ENCODE assay signal across 8 cellular contexts in the genomic region with DNA sequence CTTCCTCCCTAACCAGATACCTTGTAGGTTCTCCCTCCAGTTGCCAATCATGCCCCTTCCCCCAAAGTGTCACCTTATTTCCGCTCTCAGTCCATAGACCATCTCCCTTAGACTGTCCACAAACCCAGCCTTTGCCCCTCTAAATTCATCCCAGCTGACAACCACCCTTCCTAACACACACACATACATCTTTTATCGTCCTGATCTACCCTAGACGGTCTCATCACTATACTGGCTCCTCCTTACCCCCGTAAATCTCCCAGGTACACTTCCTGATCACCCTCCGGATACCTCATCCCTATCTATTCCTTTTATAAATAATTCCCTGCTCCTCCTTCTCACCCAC. TPM values are rescaled to one million over a fixed set of nuclear protein-coding genes. Genes with fewer than 3 reads are reported as not detected.
DNase-seq lines count a peak whose midpoint lies in the region; ATAC-seq and TF ChIP-seq lines count a peak whose summit lies in the region.

No MANE protein-coding gene starts in this region.

- peak; percentile 8 for DNase-seq in activated CD4-positive, alpha-beta T cell treated with anti-CD3 and anti-CD28 coated beads for 36 hours
- DNase-seq in activated CD4-positive, alpha-beta T cell treated with anti-CD3 and anti-CD28 coated beads, Interleukin-2, amount 50 U/mL, for 4 hours: no peak
- peak; percentile 4 for DNase-seq in NAMALWA (ENCODE audit: low spot score)
- no peak for DNase-seq in endothelial cell (ENCODE audit: low spot score)
- no peak for DNase-seq in osteoblast (ENCODE audit: insufficient read length, low spot score, missing footprints)
- DNase-seq in GOT3 (lab: John Stamatoyannopoulos, UW): no peak
- no peak for DNase-seq in NCI-H1930 (lab: John Stamatoyannopoulos, UW)
- no peak for DNase-seq in stimulated activated CD4-positive, alpha-beta T cell treated with anti-CD3 and anti-CD28 coated beads, Interleukin-2, amount 100 ng/mL, for 24 hours

- peak overlapping the region; percentile 82 for H3K27ac ChIP-seq in osteoblast (ENCODE audit: low read depth, low read length)

- no peak for TF ChIP-seq CTCF in endothelial cell (IDR thresholded peaks at IDR 0.05; ENCODE audit: unreplicated experiment)
- no peak for TF ChIP-seq CTCF in osteoblast (IDR thresholded peaks at IDR 0.05; ENCODE audit: extremely low read depth, low read depth, low read length)

- H3K9me3 Mint-ChIP-seq in activated CD4-positive, alpha-beta T cell treated with anti-CD3 and anti-CD28 coated beads for 36 hours (ENCODE audit: low read depth): no peaks in the 10 kb centered on the region
- no peaks in the 10 kb centered on the region for H3K9me3 Mint-ChIP-seq in endothelial cell (ENCODE audit: unreplicated experiment)

- H3K4me2 ChIP-seq in osteoblast (ENCODE audit: insufficient read depth, low read length): peak overlapping the region; percentile 93

- CTCF ChIA-PET in activated CD4-positive, alpha-beta T cell treated with anti-CD3 and anti-CD28 coated beads for 36 hours (lab: Charles Lee): no interaction called here

- peak overlapping the region; percentile 93 for H2AFZ ChIP-seq in osteoblast (ENCODE audit: low read length)

- peak overlapping the region; percentile 78 for H3K4me3 Mint-ChIP-seq in activated CD4-positive, alpha-beta T cell treated with anti-CD3 and anti-CD28 coated beads for 36 hours
- peak overlapping the region; percentile 97 for H3K4me3 Mint-ChIP-seq in endothelial cell (ENCODE audit: unreplicated experiment)

- peaks cover 93% of the 10 kb centered on the region for H3K79me2 ChIP-seq in osteoblast (ENCODE audit: insufficient read depth, low read length)

- peaks cover 14% of the 10 kb centered on the region for H3K4me1 ChIP-seq in osteoblast (ENCODE audit: insufficient read depth, low read length)

- intact Hi-C loops in activated CD4-positive, alpha-beta T cell treated with anti-CD3 and anti-CD28 coated beads for 36 hours (cut with DNase I, micrococcal nuclease): loop anchor here (1.0 to 5.0 kb wide), 3 partner anchors 50 to 161 kb away; a partner anchor contains a TSS

- H4K20me1 ChIP-seq in osteoblast (ENCODE audit: insufficient read depth, low read length): peaks cover 2% of the 10 kb centered on the region

- H3K4me1 Mint-ChIP-seq in activated CD4-positive, alpha-beta T cell treated with anti-CD3 and anti-CD28 coated beads for 36 hours: peaks cover 53% of the 10 kb centered on the region
- peaks cover 31% of the 10 kb centered on the region for H3K4me1 Mint-ChIP-seq in endothelial cell (ENCODE audit: unreplicated experiment)

- peak overlapping the region; percentile 84 for H3K27ac Mint-ChIP-seq in activated CD4-positive, alpha-beta T cell treated with anti-CD3 and anti-CD28 coated beads for 36 hours
- peak overlapping the region; percentile 85 for H3K27ac Mint-ChIP-seq in endothelial cell (ENCODE audit: unreplicated experiment)

- ATAC-seq in activated CD4-positive, alpha-beta T cell treated with anti-CD3 and anti-CD28 coated beads for 36 hours: peak; percentile 10

- H3K36me3 Mint-ChIP-seq in activated CD4-positive, alpha-beta T cell treated with anti-CD3 and anti-CD28 coated beads for 36 hours (ENCODE audit: low read depth): peaks cover 24% of the 10 kb centered on the region
- peaks cover 14% of the 10 kb centered on the region for H3K36me3 Mint-ChIP-seq in endothelial cell (ENCODE audit: low read depth, unreplicated experiment)

- H3K27me3 Mint-ChIP-seq in activated CD4-positive, alpha-beta T cell treated with anti-CD3 and anti-CD28 coated beads for 36 hours: no peaks in the 10 kb centered on the region
- peaks cover 12% of the 10 kb centered on the region for H3K27me3 Mint-ChIP-seq in endothelial cell (ENCODE audit: unreplicated experiment)

- no peaks in the 10 kb centered on the region for H3K36me3 ChIP-seq in osteoblast (ENCODE audit: insufficient read depth, low read length)

- H3K4me3 ChIP-seq in osteoblast (ENCODE audit: insufficient read depth, low read length): peak overlapping the region; percentile 91

- H3K27me3 ChIP-seq in osteoblast (ENCODE audit: insufficient read depth, low read length): no peaks in the 10 kb centered on the region

- POLR2A ChIA-PET in activated CD4-positive, alpha-beta T cell treated with anti-CD3 and anti-CD28 coated beads for 36 hours (lab: Charles Lee): no interaction called here

- H3K9me3 ChIP-seq in osteoblast (ENCODE audit: low read depth, low read length): no peaks in the 10 kb centered on the region

RNA-seq across cellular contexts. Expression of a gene that starts 0.8 kb away (rescaled TPM):
- total RNA-seq in activated CD4-positive, alpha-beta T cell treated with anti-CD3 and anti-CD28 coated beads for 36 hours: 10 to 100 TPM; 80.8 to 87.1 TPM
- total RNA-seq in endothelial cell (ENCODE audit: unreplicated experiment) (47.3 TPM), osteoblast (34.8 and 42.3 TPM in 2 replicates)

RNA-seq across cellular contexts. Expression of a gene that starts 0.9 kb away (rescaled TPM):
- total RNA-seq in activated CD4-positive, alpha-beta T cell treated with anti-CD3 and anti-CD28 coated beads for 36 hours: 10 to 100 TPM; 27.1 to 58.3 TPM
- total RNA-seq in endothelial cell (ENCODE audit: unreplicated experiment): 21.0 TPM
- total RNA-seq in osteoblast: 14.4 and 17.0 TPM in 2 replicates

RNA-seq across cellular contexts. Expression of a gene that starts 43.7 kb away (rescaled TPM):
- total RNA-seq in activated CD4-positive, alpha-beta T cell treated with anti-CD3 and anti-CD28 coated beads for 36 hours: not detected
- total RNA-seq in endothelial cell (ENCODE audit: unreplicated experiment) (not detected), osteoblast (not detected in 2 replicates)

RNA-seq across cellular contexts. Expression of a gene that starts 49.4 kb away (rescaled TPM):
- not detected for total RNA-seq in activated CD4-positive, alpha-beta T cell treated with anti-CD3 and anti-CD28 coated beads for 36 hours
- not detected for total RNA-seq in endothelial cell (ENCODE audit: unreplicated experiment)
- not detected in 2 replicates for total RNA-seq in osteoblast

Comparison
In these comparisons a context has a peak if more than half of its experiments do, and no peak if none do; other contexts are left out.
1. DNase-seq: peak in activated CD4-positive, alpha-beta T cell treated with anti-CD3 and anti-CD28 coated beads for 36 hours (single experiment) and NAMALWA (single experiment); none in activated CD4-positive, alpha-beta T cell treated with anti-CD3 and anti-CD28 coated beads, Interleukin-2, amount 50 U/mL, for 4 hours (0 of 2), endothelial cell (single experiment), osteoblast (single experiment), GOT3 (single experiment), NCI-H1930 (0 of 2) and stimulated activated CD4-positive, alpha-beta T cell treated with anti-CD3 and anti-CD28 coated beads, Interleukin-2, amount 100 ng/mL, for 24 hours (0 of 2).